ENCODE assay signal across 1 cellular context in the genomic region with DNA sequence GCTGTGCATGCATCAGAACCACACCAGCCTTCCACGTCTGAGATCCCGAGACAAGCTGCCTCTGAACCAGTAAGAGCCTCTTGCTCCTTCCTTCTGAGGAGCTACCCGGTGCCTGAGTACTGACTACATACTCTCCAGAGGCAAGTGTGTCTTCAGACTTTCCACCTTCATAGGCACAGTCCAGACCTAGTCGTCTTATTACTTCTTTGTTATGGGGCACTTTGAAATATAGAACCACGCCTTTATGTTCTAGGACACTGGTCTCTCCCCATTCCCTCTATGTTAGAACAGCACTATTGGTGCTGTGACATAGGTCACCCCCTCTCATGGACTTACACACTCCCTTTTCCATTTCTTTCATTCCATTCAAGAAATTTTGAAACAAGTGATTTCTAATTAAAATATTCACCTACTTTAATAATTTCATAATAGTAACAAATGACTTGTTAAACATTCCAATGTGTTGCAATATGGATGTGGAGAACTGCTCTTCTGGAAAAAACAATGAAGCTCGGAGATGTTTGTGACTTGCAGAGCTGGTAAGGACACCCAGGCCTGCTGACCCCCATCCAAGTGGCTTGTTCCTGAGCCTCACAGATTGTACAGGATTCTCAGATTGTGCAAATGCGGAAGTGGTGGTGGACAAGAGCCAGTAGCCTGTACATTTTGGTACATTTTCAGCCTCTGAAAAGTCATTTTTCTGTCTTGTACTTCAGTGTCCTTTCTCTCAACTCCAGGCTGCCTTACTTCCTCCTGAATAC.
TF ChIP-seq lines count a peak whose summit lies in the region.

No MANE protein-coding gene starts in this region.

TF ChIP-seq in A549, 52 proteins besides CTCF, POLR2A, EP300 and RAD21 (continued from another document):
- TF ChIP-seq, protein P1, sequence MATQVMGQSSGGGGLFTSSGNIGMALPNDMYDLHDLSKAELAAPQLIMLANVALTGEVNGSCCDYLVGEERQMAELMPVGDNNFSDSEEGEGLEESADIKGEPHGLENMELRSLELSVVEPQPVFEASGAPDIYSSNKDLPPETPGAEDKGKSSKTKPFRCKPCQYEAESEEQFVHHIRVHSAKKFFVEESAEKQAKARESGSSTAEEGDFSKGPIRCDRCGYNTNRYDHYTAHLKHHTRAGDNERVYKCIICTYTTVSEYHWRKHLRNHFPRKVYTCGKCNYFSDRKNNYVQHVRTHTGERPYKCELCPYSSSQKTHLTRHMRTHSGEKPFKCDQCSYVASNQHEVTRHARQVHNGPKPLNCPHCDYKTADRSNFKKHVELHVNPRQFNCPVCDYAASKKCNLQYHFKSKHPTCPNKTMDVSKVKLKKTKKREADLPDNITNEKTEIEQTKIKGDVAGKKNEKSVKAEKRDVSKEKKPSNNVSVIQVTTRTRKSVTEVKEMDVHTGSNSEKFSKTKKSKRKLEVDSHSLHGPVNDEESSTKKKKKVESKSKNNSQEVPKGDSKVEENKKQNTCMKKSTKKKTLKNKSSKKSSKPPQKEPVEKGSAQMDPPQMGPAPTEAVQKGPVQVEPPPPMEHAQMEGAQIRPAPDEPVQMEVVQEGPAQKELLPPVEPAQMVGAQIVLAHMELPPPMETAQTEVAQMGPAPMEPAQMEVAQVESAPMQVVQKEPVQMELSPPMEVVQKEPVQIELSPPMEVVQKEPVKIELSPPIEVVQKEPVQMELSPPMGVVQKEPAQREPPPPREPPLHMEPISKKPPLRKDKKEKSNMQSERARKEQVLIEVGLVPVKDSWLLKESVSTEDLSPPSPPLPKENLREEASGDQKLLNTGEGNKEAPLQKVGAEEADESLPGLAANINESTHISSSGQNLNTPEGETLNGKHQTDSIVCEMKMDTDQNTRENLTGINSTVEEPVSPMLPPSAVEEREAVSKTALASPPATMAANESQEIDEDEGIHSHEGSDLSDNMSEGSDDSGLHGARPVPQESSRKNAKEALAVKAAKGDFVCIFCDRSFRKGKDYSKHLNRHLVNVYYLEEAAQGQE (IDR thresholded peaks at IDR 0.05), result no peak
- TF ChIP-seq, protein P2, sequence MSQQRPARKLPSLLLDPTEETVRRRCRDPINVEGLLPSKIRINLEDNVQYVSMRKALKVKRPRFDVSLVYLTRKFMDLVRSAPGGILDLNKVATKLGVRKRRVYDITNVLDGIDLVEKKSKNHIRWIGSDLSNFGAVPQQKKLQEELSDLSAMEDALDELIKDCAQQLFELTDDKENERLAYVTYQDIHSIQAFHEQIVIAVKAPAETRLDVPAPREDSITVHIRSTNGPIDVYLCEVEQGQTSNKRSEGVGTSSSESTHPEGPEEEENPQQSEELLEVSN (IDR thresholded peaks at IDR 0.05; ENCODE audit: borderline replicate concordance, low read depth), result no peak
